ENCODE assay signal across 19 cellular contexts in the genomic region with DNA sequence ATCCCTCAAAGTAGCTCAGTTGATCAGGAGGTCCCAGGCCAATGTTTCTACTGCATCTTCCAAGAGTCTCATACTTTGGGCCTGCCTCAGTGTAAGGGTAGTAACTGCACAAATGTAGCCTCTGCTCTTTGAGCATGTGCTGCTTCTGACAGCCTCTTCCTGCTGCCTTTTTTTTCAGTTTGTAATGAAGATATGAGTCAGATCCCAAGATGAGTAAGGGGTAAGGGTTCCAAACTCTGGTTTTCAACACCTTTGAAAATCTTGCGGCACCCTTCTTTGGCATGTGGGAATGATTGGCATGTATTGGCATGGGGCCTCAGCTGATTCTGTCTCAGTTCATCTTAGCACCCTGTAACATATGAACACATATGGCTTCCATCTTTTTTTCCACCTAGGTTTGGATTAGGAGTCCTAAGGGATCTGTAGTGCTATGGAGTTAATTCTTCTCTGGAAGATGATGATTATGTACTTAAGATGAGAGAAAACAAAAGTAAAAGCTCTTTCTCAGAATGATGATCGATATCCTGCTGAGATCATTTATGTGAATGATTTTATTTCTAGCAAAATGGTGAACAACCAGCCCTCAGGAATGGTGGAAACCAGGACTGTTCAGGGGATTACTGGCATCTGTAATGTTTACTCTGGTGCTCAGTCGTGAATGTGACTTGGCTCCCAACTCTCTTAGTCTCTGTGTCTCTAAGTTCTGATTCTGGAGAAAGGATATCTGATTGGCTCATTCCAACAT.
A peak's percentile ranks its signal among the peaks of the same experiment; 100 is the strongest.
DNase-seq lines count a peak whose midpoint lies in the region; ATAC-seq, FAIRE-seq and TF ChIP-seq lines count a peak whose summit lies in the region.
"Had no signal": no experiment of that assay in that cellular context is flagged by ENCODE, and none has a peak within 500 bp of the region (broad histone marks: within the 10 kb centered on the region; RNA-seq: fewer than 3 reads in every experiment).

No MANE protein-coding gene starts in this region.

- no peaks in the 10 kb centered on the region for H3K36me3 Mint-ChIP-seq in activated naive CD8-positive, alpha-beta T cell treated with anti-CD3 and anti-CD28 coated beads, Interleukin-2, amount 50 U/mL, for 24 hours (ENCODE audit: low read depth)
- no peaks in the 10 kb centered on the region for H3K36me3 Mint-ChIP-seq in activated naive CD8-positive, alpha-beta T cell treated with anti-CD3 and anti-CD28 coated beads for 36 hours
- H3K36me3 Mint-ChIP-seq in astrocyte (ENCODE audit: low read depth, unreplicated experiment): no peaks in the 10 kb centered on the region
- no peaks in the 10 kb centered on the region for H3K36me3 Mint-ChIP-seq in stimulated activated effector memory CD8-positive, alpha-beta T cell treated with anti-CD3 and anti-CD28 coated beads, Interleukin-12 subunit alpha, Interleukin-12 subunit beta, amount 100 ng/mL, for 72 hours

- H3K4me1 Mint-ChIP-seq in activated naive CD8-positive, alpha-beta T cell treated with anti-CD3 and anti-CD28 coated beads, Interleukin-2, amount 50 U/mL, for 24 hours: peaks cover 3% of the 10 kb centered on the region
- H3K4me1 Mint-ChIP-seq in activated naive CD8-positive, alpha-beta T cell treated with anti-CD3 and anti-CD28 coated beads for 36 hours: no peaks in the 10 kb centered on the region
- H3K4me1 Mint-ChIP-seq in astrocyte (ENCODE audit: low read depth, unreplicated experiment): no peaks in the 10 kb centered on the region
- no peaks in the 10 kb centered on the region for H3K4me1 Mint-ChIP-seq in stimulated activated effector memory CD8-positive, alpha-beta T cell treated with anti-CD3 and anti-CD28 coated beads, Interleukin-12 subunit alpha, Interleukin-12 subunit beta, amount 100 ng/mL, for 72 hours

- H3K4me2 ChIP-seq in astrocyte (ENCODE audit: low read length): no peak overlapping the region
- H3K4me2 ChIP-seq: A549, KMS-11 had no signal

- no peak for TF ChIP-seq CTCF in astrocyte (IDR thresholded peaks at IDR 0.05; ENCODE audit: insufficient read depth, low read depth, low read length)
- TF ChIP-seq CTCF in upper lobe of left lung (IDR thresholded peaks at IDR 0.05): no peak

- no peaks in the 10 kb centered on the region for H3K9me3 ChIP-seq in astrocyte (ENCODE audit: insufficient read depth, low read depth, low read length)
- H3K9me3 ChIP-seq in upper lobe of left lung: no peaks in the 10 kb centered on the region
- H3K9me3 ChIP-seq: A549, Caco-2 had no signal

- no peak overlapping the region for H2AFZ ChIP-seq in astrocyte (ENCODE audit: low read depth, low read length)
- H2AFZ ChIP-seq: GM23248 had no signal

- 53 to 72% methylated on average over 2 to 3 of the region's 3 CpGs for WGBS in upper lobe of left lung, 2 donors

- H3K9me3 Mint-ChIP-seq in activated naive CD8-positive, alpha-beta T cell treated with anti-CD3 and anti-CD28 coated beads, Interleukin-2, amount 50 U/mL, for 24 hours: no peaks in the 10 kb centered on the region
- H3K9me3 Mint-ChIP-seq in activated naive CD8-positive, alpha-beta T cell treated with anti-CD3 and anti-CD28 coated beads for 36 hours: no peaks in the 10 kb centered on the region
- H3K9me3 Mint-ChIP-seq in astrocyte (ENCODE audit: unreplicated experiment): no peaks in the 10 kb centered on the region
- no peaks in the 10 kb centered on the region for H3K9me3 Mint-ChIP-seq in stimulated activated effector memory CD8-positive, alpha-beta T cell treated with anti-CD3 and anti-CD28 coated beads, Interleukin-12 subunit alpha, Interleukin-12 subunit beta, amount 100 ng/mL, for 72 hours

- no peak overlapping the region for H3K27ac Mint-ChIP-seq in activated naive CD8-positive, alpha-beta T cell treated with anti-CD3 and anti-CD28 coated beads, Interleukin-2, amount 50 U/mL, for 24 hours
- no peak overlapping the region for H3K27ac Mint-ChIP-seq in activated naive CD8-positive, alpha-beta T cell treated with anti-CD3 and anti-CD28 coated beads for 36 hours
- no peak overlapping the region for H3K27ac Mint-ChIP-seq in astrocyte (ENCODE audit: unreplicated experiment)
- H3K27ac Mint-ChIP-seq in stimulated activated effector memory CD8-positive, alpha-beta T cell treated with anti-CD3 and anti-CD28 coated beads, Interleukin-12 subunit alpha, Interleukin-12 subunit beta, amount 100 ng/mL, for 72 hours: no peak overlapping the region

- no peaks in the 10 kb centered on the region for H3K4me1 ChIP-seq in astrocyte (ENCODE audit: insufficient read depth, low read length)
- H3K4me1 ChIP-seq in upper lobe of left lung: no peaks in the 10 kb centered on the region
- H3K4me1 ChIP-seq: A549, Caco-2 had no signal

- no peak overlapping the region for H3K4me3 Mint-ChIP-seq in activated naive CD8-positive, alpha-beta T cell treated with anti-CD3 and anti-CD28 coated beads, Interleukin-2, amount 50 U/mL, for 24 hours
- no peak overlapping the region for H3K4me3 Mint-ChIP-seq in activated naive CD8-positive, alpha-beta T cell treated with anti-CD3 and anti-CD28 coated beads for 36 hours
- no peak overlapping the region for H3K4me3 Mint-ChIP-seq in astrocyte (ENCODE audit: unreplicated experiment)
- H3K4me3 Mint-ChIP-seq in stimulated activated effector memory CD8-positive, alpha-beta T cell treated with anti-CD3 and anti-CD28 coated beads, Interleukin-12 subunit alpha, Interleukin-12 subunit beta, amount 100 ng/mL, for 72 hours: no peak overlapping the region

- no peak for TF ChIP-seq EP300 in upper lobe of left lung (IDR thresholded peaks at IDR 0.05)

- DNase-seq in activated naive CD8-positive, alpha-beta T cell treated with anti-CD3 and anti-CD28 coated beads, Interleukin-2, amount 50 U/mL, for 24 hours: no peak
- no peak for DNase-seq in activated naive CD8-positive, alpha-beta T cell treated with anti-CD3 and anti-CD28 coated beads for 36 hours
- DNase-seq in M059J (ENCODE audit: low read depth) (peak; percentile 52), astrocyte (ENCODE audit: low read depth) (no peak), Right ventricle myocardium superior (no peak), upper lobe of left lung (no peak)
- no peak for DNase-seq in stimulated activated effector memory CD8-positive, alpha-beta T cell treated with anti-CD3 and anti-CD28 coated beads, Interleukin-12 subunit alpha, Interleukin-12 subunit beta, amount 100 ng/mL, for 72 hours (ENCODE audit: low spot score in 2 of 2)
- DNase-seq: AML-193, Caco-2, GF-D8, GM23248, NCI-H1105 treated with DMSO at 0.1 percent for 48 hours, NCI-H1930, NCI-H2171 treated with DMSO at 0.1 percent for 48 hours, NCI-H510A had no signal

- H3K27ac ChIP-seq in astrocyte (ENCODE audit: low read depth, low read length) (no peak overlapping the region), upper lobe of left lung (no peak overlapping the region)
- H3K27ac ChIP-seq: A549, GM23248, KMS-11 had no signal

- no peaks in the 10 kb centered on the region for H4K20me1 ChIP-seq in astrocyte (ENCODE audit: insufficient read depth, low read length)

- no peak overlapping the region for H3K4me3 ChIP-seq in astrocyte (ENCODE audit: insufficient read depth, low read depth, low read length)
- no peak overlapping the region for H3K4me3 ChIP-seq in upper lobe of left lung
- H3K4me3 ChIP-seq: A549, GM23248 had no signal

- H3K36me3 ChIP-seq in astrocyte (ENCODE audit: insufficient read depth, low read length) (no peaks in the 10 kb centered on the region), upper lobe of left lung (no peaks in the 10 kb centered on the region)

- no peaks in the 10 kb centered on the region for H3K27me3 ChIP-seq in astrocyte (ENCODE audit: insufficient read depth, low read length)
- H3K27me3 ChIP-seq in upper lobe of left lung: no peaks in the 10 kb centered on the region

- intact Hi-C loops in Right ventricle myocardium superior (cut with DNase I): no loop called here

- peak; percentile 76 for FAIRE-seq in astrocyte (lab: Jason Lieb, UNC)
- FAIRE-seq: A549, HepG2 had no signal

- H3K79me2 ChIP-seq in astrocyte (ENCODE audit: insufficient read depth, low read length): no peaks in the 10 kb centered on the region

- no peaks in the 10 kb centered on the region for H3K27me3 Mint-ChIP-seq in activated naive CD8-positive, alpha-beta T cell treated with anti-CD3 and anti-CD28 coated beads, Interleukin-2, amount 50 U/mL, for 24 hours
- H3K27me3 Mint-ChIP-seq in activated naive CD8-positive, alpha-beta T cell treated with anti-CD3 and anti-CD28 coated beads for 36 hours: no peaks in the 10 kb centered on the region
- no peaks in the 10 kb centered on the region for H3K27me3 Mint-ChIP-seq in astrocyte (ENCODE audit: low read depth, unreplicated experiment)

- no peak overlapping the region for H3K9ac ChIP-seq in astrocyte (ENCODE audit: low read length)
- H3K9ac ChIP-seq: GM23248, KMS-11 had no signal

- TF ChIP-seq POLR2A in upper lobe of left lung (IDR thresholded peaks at IDR 0.05): no peak

- ATAC-seq in activated naive CD8-positive, alpha-beta T cell treated with anti-CD3 and anti-CD28 coated beads, Interleukin-2, amount 50 U/mL, for 24 hours: peak; percentile 40
- peak; percentile 54 for ATAC-seq in stimulated activated effector memory CD8-positive, alpha-beta T cell treated with anti-CD3 and anti-CD28 coated beads, Interleukin-12 subunit alpha, Interleukin-12 subunit beta, amount 100 ng/mL, for 72 hours
- ATAC-seq in Right ventricle myocardium superior (ENCODE audit: poor library complexity) (no peak), upper lobe of left lung (ENCODE audit: low FRiP score in 2 of 2) (no peak)
- ATAC-seq: A549, HepG2, Panc1 had no signal

Comparison
In these comparisons a context has a peak if more than half of its experiments do, and no peak if none do; other contexts are left out.
1. ATAC-seq: peak in activated naive CD8-positive, alpha-beta T cell treated with anti-CD3 and anti-CD28 coated beads, Interleukin-2, amount 50 U/mL, for 24 hours (single experiment) and stimulated activated effector memory CD8-positive, alpha-beta T cell treated with anti-CD3 and anti-CD28 coated beads, Interleukin-12 subunit alpha, Interleukin-12 subunit beta, amount 100 ng/mL, for 72 hours (single experiment); none in Right ventricle myocardium superior (single experiment) and upper lobe of left lung (0 of 2).